22 cellular contexts compared by ENCODE assay signal in the genomic region with DNA sequence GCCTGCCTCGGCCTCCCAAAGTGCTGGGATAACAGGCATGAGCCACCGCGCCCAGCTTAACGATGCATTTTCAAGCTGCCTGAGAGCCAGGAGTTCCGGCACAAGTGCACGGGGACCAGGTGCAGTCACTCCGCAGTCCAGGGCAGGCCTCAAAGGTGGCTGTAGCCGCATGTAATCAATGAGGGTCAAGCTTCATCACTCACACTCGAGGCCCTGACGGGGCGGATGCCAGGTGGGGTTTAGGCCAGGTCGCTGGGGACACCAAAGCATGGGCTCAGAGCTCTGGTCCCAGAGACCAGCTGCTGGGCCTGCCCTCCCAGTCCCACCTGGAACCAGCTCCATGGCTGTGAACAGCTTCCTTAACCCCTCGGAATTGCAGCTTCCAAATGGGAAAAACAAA. TPM values are rescaled to one million over a fixed set of nuclear protein-coding genes. Genes with fewer than 3 reads are reported as not detected.
"Had no signal": no experiment of that assay in that cellular context is flagged by ENCODE, and none has a peak within 500 bp of the region (broad histone marks: within the 10 kb centered on the region; RNA-seq: fewer than 3 reads in every experiment).

No MANE protein-coding gene starts in this region.

- DNase-seq: activated CD4-positive, alpha-beta T cell treated with anti-CD3 and anti-CD28 coated beads, Interleukin-2, amount 50 U/mL, for 1 hour; activated CD8-positive, alpha-beta memory T cell treated with anti-CD3 and anti-CD28 coated beads, Interleukin-2, amount 50 U/mL, for 48 hours; activated effector memory CD4-positive, alpha-beta T cell treated with anti-CD3 and anti-CD28 coated beads, Interleukin-2, amount 50 U/mL, for 16 hours; activated naive CD4-positive, alpha-beta T cell treated with anti-CD3 and anti-CD28 coated beads, Interleukin-2, amount 50 U/mL, for 16 hours; activated T-cell treated with anti-CD3 and anti-CD28 coated beads, Interleukin-2, amount 50 U/mL, for 48 hours; foreskin fibroblast; small intestine; stimulated activated CD4-positive, alpha-beta T cell treated with anti-CD3 and anti-CD28 coated beads, Interleukin-15, amount 100 ng/mL, for 24 hours; stimulated activated CD4-positive, alpha-beta T cell treated with anti-CD3 and anti-CD28 coated beads, Interleukin-2, amount 100 ng/mL, for 48 hours; T-helper 1 cell; T-helper 9 cell had no signal

- H3K4me1 ChIP-seq: pancreas, right lobe of liver had no signal

- H3K9me3 ChIP-seq: pancreas, right lobe of liver had no signal

- H3K4me3 ChIP-seq: cardiac muscle cell, dorsolateral prefrontal cortex, pancreas, right lobe of liver had no signal

- ATAC-seq: activated CD4-positive, CD25-positive, alpha-beta regulatory T cell treated with anti-CD3 and anti-CD28 coated beads, Interleukin-2, amount 50 U/mL, for 24 hours had no signal

- H3K27me3 ChIP-seq: cardiac muscle cell, dorsolateral prefrontal cortex, pancreas, right lobe of liver had no signal

- H3K27ac ChIP-seq: cardiac muscle cell, pancreas, right lobe of liver had no signal

- H3K36me3 ChIP-seq: cardiac muscle cell, pancreas, right lobe of liver had no signal

RNA-seq across cellular contexts. Expression of gene HES3, which starts 43.0 kb away (rescaled TPM):
- total RNA-seq: cardiac muscle cell, dorsolateral prefrontal cortex, lung microvascular endothelial cell, mononuclear cell, pancreas, pulmonary artery endothelial cell, right lobe of liver, temporal lobe, urinary bladder had no signal
- polyA plus RNA-seq: adipose tissue, cardiac muscle cell, pancreas, small intestine, urinary bladder had no signal
